31 cellular contexts compared by ENCODE assay signal in genomic region chr13:45895880-45896279, GRCh38. TPM values are rescaled to one million over a fixed set of nuclear protein-coding genes. Genes with fewer than 3 reads are reported as not detected.
"Had no signal": no experiment of that assay in that cellular context is flagged by ENCODE, and none has a peak within 500 bp of the region (broad histone marks: within the 10 kb centered on the region; RNA-seq: fewer than 3 reads in every experiment).

No MANE protein-coding gene starts in this region.

- H3K4me1 Mint-ChIP-seq: immature natural killer cell; stimulated activated memory B cell treated with anti-CD40 and anti-IgM and Interleukin-4, amounts not matched to agents 10 μg/mL and 1 μg/mL and 100 μg/mL, for 72 hours; stimulated activated naive CD8-positive, alpha-beta T cell treated with anti-CD3 and anti-CD28 coated beads, Interleukin-15, amount 100 ng/mL, for 72 hours had no signal

- H3K4me3 Mint-ChIP-seq: immature natural killer cell; memory B cell; naive thymus-derived CD4-positive, alpha-beta T cell; natural killer cell treated with Interleukin-12 subunit alpha and Interleukin-12 subunit beta and Interleukin-15 and Interleukin-18, amount 100 ng/mL, for 72 hours; neural crest cell; stimulated activated memory B cell treated with anti-CD40 and anti-IgM and Interleukin-4, amounts not matched to agents 10 μg/mL and 1 μg/mL and 100 μg/mL, for 72 hours; stimulated activated naive CD8-positive, alpha-beta T cell treated with anti-CD3 and anti-CD28 coated beads, Interleukin-15, amount 100 ng/mL, for 72 hours; type B pancreatic cell had no signal

- H3K27ac ChIP-seq: left ventricle myocardium inferior, parathyroid adenoma, psoas muscle, right lobe of liver, tibial nerve, uterus had no signal

- H3K27ac Mint-ChIP-seq: immature natural killer cell; memory B cell; naive thymus-derived CD4-positive, alpha-beta T cell; natural killer cell treated with Interleukin-12 subunit alpha and Interleukin-12 subunit beta and Interleukin-15 and Interleukin-18, amount 100 ng/mL, for 72 hours; stimulated activated memory B cell treated with anti-CD40 and anti-IgM and Interleukin-4, amounts not matched to agents 10 μg/mL and 1 μg/mL and 100 μg/mL, for 72 hours; stimulated activated naive CD8-positive, alpha-beta T cell treated with anti-CD3 and anti-CD28 coated beads, Interleukin-15, amount 100 ng/mL, for 72 hours; type B pancreatic cell had no signal

- DNase-seq: hypothalamus; immature natural killer cell; kidney; left colon; left ventricle myocardium inferior; midbrain; mucosa of descending colon; naive thymus-derived CD4-positive, alpha-beta T cell; nucleus accumbens; psoas muscle; right lobe of liver; stimulated activated CD4-positive, alpha-beta T cell treated with anti-CD3 and anti-CD28 coated beads, Interleukin-1b, Interleukin-23, amount 100 ng/mL, for 48 hours; stimulated activated CD4-positive, alpha-beta T cell treated with anti-CD3 and anti-CD28 coated beads, Interleukin-2, amount 100 ng/mL, for 48 hours; stimulated activated CD4-positive, alpha-beta T cell treated with anti-CD3 and anti-CD28 coated beads, Interleukin-4, amount 100 ng/mL, for 4 hours; stimulated activated CD8-positive, alpha-beta memory T cell treated with anti-CD3 and anti-CD28 coated beads, Interleukin-4, amount 100 ng/mL, for 48 hours; stimulated activated naive CD4-positive, alpha-beta T cell treated with Interleukin-2 at 50 U/mL for 16 hours; stimulated activated naive CD8-positive, alpha-beta T cell treated with anti-CD3 and anti-CD28 coated beads, Interleukin-15, amount 100 ng/mL, for 72 hours; substantia nigra had no signal

- H3K4me1 ChIP-seq: left ventricle myocardium inferior, parathyroid adenoma, psoas muscle, right lobe of liver, uterus had no signal

- H3K27me3 ChIP-seq: right lobe of liver, tibial nerve, uterus had no signal

- H3K36me3 Mint-ChIP-seq: immature natural killer cell; memory B cell; natural killer cell treated with Interleukin-12 subunit alpha and Interleukin-12 subunit beta and Interleukin-15 and Interleukin-18, amount 100 ng/mL, for 72 hours; stimulated activated memory B cell treated with anti-CD40 and anti-IgM and Interleukin-4, amounts not matched to agents 10 μg/mL and 1 μg/mL and 100 μg/mL, for 72 hours had no signal

- H3K36me3 ChIP-seq: left ventricle myocardium inferior, right lobe of liver, tibial nerve, uterus had no signal

- ATAC-seq: left colon; mucosa of descending colon; naive thymus-derived CD4-positive, alpha-beta T cell; natural killer cell treated with Interleukin-12 subunit alpha and Interleukin-12 subunit beta and Interleukin-15 and Interleukin-18, amount 100 ng/mL, for 72 hours; right lobe of liver; stimulated activated memory B cell treated with anti-CD40 and anti-IgM and Interleukin-4, amounts not matched to agents 10 μg/mL and 1 μg/mL and 100 μg/mL, for 72 hours; stimulated activated naive CD8-positive, alpha-beta T cell treated with anti-CD3 and anti-CD28 coated beads, Interleukin-15, amount 100 ng/mL, for 72 hours had no signal

- H3K9me3 ChIP-seq: left ventricle myocardium inferior, mucosa of descending colon, psoas muscle, right lobe of liver, tibial nerve, uterus had no signal

- H3K4me3 ChIP-seq: left ventricle myocardium inferior, mucosa of descending colon, psoas muscle, right lobe of liver, smooth muscle cell, tibial nerve, uterus had no signal

- H3K9me3 Mint-ChIP-seq: natural killer cell treated with Interleukin-12 subunit alpha and Interleukin-12 subunit beta and Interleukin-15 and Interleukin-18, amount 100 ng/mL, for 72 hours; neural crest cell; stimulated activated memory B cell treated with anti-CD40 and anti-IgM and Interleukin-4, amounts not matched to agents 10 μg/mL and 1 μg/mL and 100 μg/mL, for 72 hours; stimulated activated naive CD8-positive, alpha-beta T cell treated with anti-CD3 and anti-CD28 coated beads, Interleukin-15, amount 100 ng/mL, for 72 hours; type B pancreatic cell had no signal

RNA-seq across cellular contexts. Expression of gene SIAH3, which starts 44.3 kb away (rescaled TPM):
- total RNA-seq: left colon; left ventricle myocardium inferior; lung microvascular endothelial cell; mesenteric fat pad; myocyte; natural killer cell treated with Interleukin-12 subunit alpha and Interleukin-12 subunit beta and Interleukin-15 and Interleukin-18, amount 100 ng/mL, for 72 hours; osteocyte; right lobe of liver; smooth muscle cell; tibial nerve had no signal
- polyA plus RNA-seq: immature natural killer cell, smooth muscle cell had no signal
